9 cellular contexts compared by ENCODE assay signal in genomic region chr5:158695595-158696330, GRCh38.
A peak's percentile ranks its signal among the peaks of the same experiment; 100 is the strongest.
DNase-seq lines count a peak whose midpoint lies in the region; ATAC-seq lines count a peak whose summit lies in the region.
"Had no signal": no experiment of that assay in that cellular context is flagged by ENCODE, and none has a peak within 500 bp of the region (broad histone marks: within the 10 kb centered on the region; RNA-seq: fewer than 3 reads in every experiment).

No MANE protein-coding gene starts in this region.

- no peak overlapping the region for H4K8ac ChIP-seq in mesenchymal stem cell (ENCODE audit: low read length)

- no peak overlapping the region for H3K4ac ChIP-seq in mesenchymal stem cell (ENCODE audit: low read depth in 1 of 2, low read length in 2 of 2)

- H3K23ac ChIP-seq in mesenchymal stem cell (ENCODE audit: low read length in 2 of 2) = no peak overlapping the region

- no peaks in the 10 kb centered on the region for H3K27me3 ChIP-seq in BLaER1 treated with 17β-estradiol and CSF1 and Interleukin-3, amounts not matched to agents 10 nM and 100 nM
- H3K27me3 ChIP-seq in mesenchymal stem cell (ENCODE audit: control insufficient read depth in 1 of 2, insufficient read depth in 1 of 2, low read length in 2 of 2) = no peaks in the 10 kb centered on the region

- no peaks in the 10 kb centered on the region for H3K36me3 Mint-ChIP-seq in activated CD4-positive, alpha-beta memory T cell treated with anti-CD3 and anti-CD28 coated beads, Interleukin-2, amount 10 ng/mL, durations not matched to agents 7 days and 5 days (ENCODE audit: low read depth)
- H3K36me3 Mint-ChIP-seq: activated naive CD4-positive, alpha-beta T cell treated with anti-CD3 and anti-CD28 coated beads, Interleukin-2, amount 50 U/mL, for 24 hours had no signal

- no peak overlapping the region for H2BK15ac ChIP-seq in mesenchymal stem cell (ENCODE audit: low read depth, poor library complexity, severe bottlenecking)

- no peaks in the 10 kb centered on the region for H3K9me3 Mint-ChIP-seq in activated CD4-positive, alpha-beta memory T cell treated with anti-CD3 and anti-CD28 coated beads, Interleukin-2, amount 10 ng/mL, durations not matched to agents 7 days and 5 days
- H3K9me3 Mint-ChIP-seq: activated naive CD4-positive, alpha-beta T cell treated with anti-CD3 and anti-CD28 coated beads, Interleukin-2, amount 50 U/mL, for 24 hours had no signal

- peak overlapping the region in 10 of 11 experiments; percentile 2 to 47 (median 18); a peak in 8 of 22 replicates for H3K4me2 ChIP-seq in BLaER1 treated with 17β-estradiol and CSF1 and Interleukin-3, amounts not matched to agents 10 nM and 100 nM
- no peak overlapping the region for H3K4me2 ChIP-seq in mesenchymal stem cell (ENCODE audit: low read length, poor library complexity, severe bottlenecking)

- H3K9me3 ChIP-seq in BLaER1 treated with 17β-estradiol and CSF1 and Interleukin-3, amounts not matched to agents 10 nM and 100 nM (replicated peaks in 1 of 11) = peaks cover 0 to 7% (median 0%) of the 10 kb centered on the region in 11 experiments; a peak in 1 of 22 replicates
- no peaks in the 10 kb centered on the region for H3K9me3 ChIP-seq in mesenchymal stem cell (ENCODE audit: control insufficient read depth, low read length)

- H4K20me1 ChIP-seq in BLaER1 treated with 17β-estradiol and CSF1 and Interleukin-3, amounts not matched to agents 10 nM and 100 nM = peaks cover 0 to 7% (median 0%) of the 10 kb centered on the region in 11 experiments; a peak in 2 of 22 replicates

- H3K4me1 ChIP-seq in BLaER1 treated with 17β-estradiol and CSF1 and Interleukin-3, amounts not matched to agents 10 nM and 100 nM = peaks cover 5 to 97% (median 70%) of the 10 kb centered on the region in 10 experiments
- H3K4me1 ChIP-seq in mesenchymal stem cell (ENCODE audit: control insufficient read depth, insufficient read depth, low read depth, low read length) = no peaks in the 10 kb centered on the region

- H2BK12ac ChIP-seq in mesenchymal stem cell (ENCODE audit: low read length in 2 of 2) = no peak overlapping the region

- no peak overlapping the region for H3K4me3 ChIP-seq in BLaER1 treated with 17β-estradiol and CSF1 and Interleukin-3, amounts not matched to agents 10 nM and 100 nM
- no peak overlapping the region for H3K4me3 ChIP-seq in mesenchymal stem cell (ENCODE audit: insufficient read depth in 1 of 2, low read depth in 1 of 2, low read length in 2 of 2)

- CTCF ChIA-PET in activated CD4-positive, alpha-beta memory T cell treated with anti-CD3 and anti-CD28 coated beads, Interleukin-2, amount 10 ng/mL, durations not matched to agents 7 days and 5 days (lab: Charles Lee) = interaction anchor here (0.6 to 8.5 kb wide), 37 partner anchors 8 to 995 kb away, joined by 3 to 246 read pairs (median 4); no protein-coding TSS in a partner anchor

- H3K79me1 ChIP-seq in mesenchymal stem cell (replicated peaks; ENCODE audit: low read length, poor library complexity, severe bottlenecking) = no peaks in the 10 kb centered on the region

- no peak overlapping the region for H3K4me3 Mint-ChIP-seq in activated CD4-positive, alpha-beta memory T cell treated with anti-CD3 and anti-CD28 coated beads, Interleukin-2, amount 10 ng/mL, durations not matched to agents 7 days and 5 days
- H3K4me3 Mint-ChIP-seq: activated naive CD4-positive, alpha-beta T cell treated with anti-CD3 and anti-CD28 coated beads, Interleukin-2, amount 50 U/mL, for 24 hours had no signal

- peak; percentile 67 for ATAC-seq in HG03280 (IDR thresholded peaks at IDR 0.05; ENCODE audit: unreplicated experiment)

- no peak overlapping the region for H2AK5ac ChIP-seq in mesenchymal stem cell (ENCODE audit: low read length, severe bottlenecking)

- H3K27me3 Mint-ChIP-seq in activated CD4-positive, alpha-beta memory T cell treated with anti-CD3 and anti-CD28 coated beads, Interleukin-2, amount 10 ng/mL, durations not matched to agents 7 days and 5 days = peaks cover 14% of the 10 kb centered on the region
- H3K27me3 Mint-ChIP-seq: activated naive CD4-positive, alpha-beta T cell treated with anti-CD3 and anti-CD28 coated beads, Interleukin-2, amount 50 U/mL, for 24 hours had no signal

- DNase-seq in GM19238 (ENCODE audit: insufficient read length, low spot score) (peak; percentile 53), NCI-H748 (lab: John Stamatoyannopoulos, UW; ENCODE audit: unreplicated experiment) (peak; percentile 56), mesenchymal stem cell (peak; percentile 69)
- DNase-seq in activated CD4-positive, alpha-beta memory T cell treated with anti-CD3 and anti-CD28 coated beads, Interleukin-2, amount 10 ng/mL, durations not matched to agents 7 days and 5 days = peak; percentile 66
- DNase-seq in effector CD8-positive, alpha-beta T cell (lab: John Stamatoyannopoulos, UW) = peak; percentile 56
- DNase-seq in stimulated activated CD8-positive, alpha-beta memory T cell treated with anti-CD3 and anti-CD28 coated beads, Interleukin-2, amount 100 ng/mL, for 48 hours (ENCODE audit: low read depth in 2 of 2) = peak; percentile 31 to 48

- H4K91ac ChIP-seq in mesenchymal stem cell (ENCODE audit: low read length) = no peak overlapping the region

- H3K27ac Mint-ChIP-seq in activated CD4-positive, alpha-beta memory T cell treated with anti-CD3 and anti-CD28 coated beads, Interleukin-2, amount 10 ng/mL, durations not matched to agents 7 days and 5 days = no peak overlapping the region
- H3K27ac Mint-ChIP-seq: activated naive CD4-positive, alpha-beta T cell treated with anti-CD3 and anti-CD28 coated beads, Interleukin-2, amount 50 U/mL, for 24 hours had no signal

- POLR2A ChIA-PET in activated CD4-positive, alpha-beta memory T cell treated with anti-CD3 and anti-CD28 coated beads, Interleukin-2, amount 10 ng/mL, durations not matched to agents 7 days and 5 days (lab: Charles Lee) = interaction anchor here (0.7 to 1.6 kb wide), 3 partner anchors 17 to 411 kb away, joined by 3 to 11 read pairs (median 3); no protein-coding TSS in a partner anchor

- no peak overlapping the region for H2AFZ ChIP-seq in mesenchymal stem cell (ENCODE audit: low read depth, low read length)

- H3K27ac ChIP-seq in BLaER1 treated with 17β-estradiol and CSF1 and Interleukin-3, amounts not matched to agents 10 nM and 100 nM = peak overlapping the region in 5 of 11 experiments; percentile 9 to 46 (median 20); a peak in 5 of 22 replicates
- no peak overlapping the region for H3K27ac ChIP-seq in mesenchymal stem cell (ENCODE audit: low read length, poor library complexity, severe bottlenecking)

- H3K18ac ChIP-seq in mesenchymal stem cell (ENCODE audit: low read depth in 1 of 2, low read length in 2 of 2) = no peak overlapping the region

- H2BK120ac ChIP-seq in mesenchymal stem cell (ENCODE audit: low read depth, low read length) = no peak overlapping the region

- H3K36me3 ChIP-seq in BLaER1 treated with 17β-estradiol and CSF1 and Interleukin-3, amounts not matched to agents 10 nM and 100 nM = peaks cover 0 to 66% (median 53%) of the 10 kb centered on the region in 11 experiments; a peak in 17 of 22 replicates
- peaks cover 0 to 5% of the 10 kb centered on the region in 2 experiments for H3K36me3 ChIP-seq in mesenchymal stem cell (ENCODE audit: control insufficient read depth in 1 of 2, insufficient read depth in 2 of 2, low read depth in 1 of 2, low read length in 2 of 2)

- H3K9ac ChIP-seq in BLaER1 treated with 17β-estradiol and CSF1 and Interleukin-3, amounts not matched to agents 10 nM and 100 nM = 0 out of 22 replicates have a peak overlapping the region, but pooled peaks of 1 of the 11 experiments have one; percentile 18
- peak overlapping the region; percentile 63 for H3K9ac ChIP-seq in mesenchymal stem cell (ENCODE audit: low read length)

- WGBS in mesenchymal stem cell = 0% methylated on average over 7 of the region's 7 CpGs

- no peak overlapping the region for H2BK5ac ChIP-seq in mesenchymal stem cell (ENCODE audit: low read depth, low read length, poor library complexity, severe bottlenecking)

- H3K4me1 Mint-ChIP-seq in activated CD4-positive, alpha-beta memory T cell treated with anti-CD3 and anti-CD28 coated beads, Interleukin-2, amount 10 ng/mL, durations not matched to agents 7 days and 5 days = no peaks in the 10 kb centered on the region

- H3K14ac ChIP-seq in mesenchymal stem cell (ENCODE audit: low read length in 2 of 2) = no peak overlapping the region
